In the genomic region with DNA sequence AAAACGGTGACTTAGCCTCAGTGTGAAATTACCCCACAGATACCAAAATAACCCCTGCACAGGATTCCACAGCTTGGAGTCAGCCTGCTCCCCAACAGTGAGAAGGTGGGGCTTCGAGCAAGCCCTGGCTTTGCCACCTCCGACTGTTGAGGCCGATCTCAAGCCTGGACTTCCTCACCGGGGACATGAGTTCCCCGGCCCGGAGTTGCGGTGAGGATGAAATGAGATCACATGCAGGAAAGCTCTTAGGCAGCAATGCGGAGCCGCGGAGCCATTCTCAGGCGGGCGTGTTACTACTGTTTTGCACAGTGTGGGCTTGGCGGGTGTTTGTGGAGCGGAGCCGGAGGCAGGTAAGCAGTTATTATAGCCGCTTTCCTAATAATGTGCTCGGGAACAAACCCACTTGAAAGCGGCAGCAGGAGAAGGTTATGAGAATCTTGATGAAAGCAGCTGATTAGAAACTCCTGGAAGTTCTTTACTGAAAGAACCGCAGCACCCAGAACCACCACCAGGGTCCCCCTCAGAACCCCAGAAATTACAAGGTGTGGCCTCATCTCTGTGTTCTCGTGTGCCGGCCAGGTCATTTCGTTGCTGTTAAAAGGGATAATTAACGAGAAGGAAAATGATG, we compare ENCODE assay signal across 10 cellular contexts. TPM values are rescaled to one million over a fixed set of nuclear protein-coding genes. Genes with fewer than 3 reads are reported as not detected.
DNase-seq lines count a peak whose midpoint lies in the region; ATAC-seq and TF ChIP-seq lines count a peak whose summit lies in the region.
"Had no signal": no experiment of that assay in that cellular context is flagged by ENCODE, and none has a peak within 500 bp of the region (broad histone marks: within the 10 kb centered on the region; RNA-seq: fewer than 3 reads in every experiment).

No MANE protein-coding gene starts in this region.

- intact Hi-C loops in CD4-positive, alpha-beta T cell (cut with DNase I, micrococcal nuclease), result loop anchor here in 1 of 2 experiments (5.0 kb wide), 1 partner anchor 590 kb away; no protein-coding TSS in a partner anchor
- intact Hi-C loops in lower lobe of right lung (cut with DNase I) (no loop called here), Right ventricle myocardium inferior (cut with DNase I) (no loop called here)

- no peaks in the 10 kb centered on the region for H3K9me3 ChIP-seq in CD4-positive, alpha-beta T cell (ENCODE audit: control insufficient read depth, low read length)
- no peaks in the 10 kb centered on the region for H3K9me3 ChIP-seq in lower lobe of right lung

- peak overlapping the region; percentile 30 for H3K4me3 Mint-ChIP-seq in CD4-positive, alpha-beta T cell

- H3K27ac ChIP-seq in CD4-positive, alpha-beta T cell (ENCODE audit: low read depth, low read length), result no peak overlapping the region
- no peak overlapping the region for H3K27ac ChIP-seq in lower lobe of right lung

- POLR2A ChIA-PET in CD4-positive, alpha-beta T cell (lab: Charles Lee), result interaction anchor here (1.2 to 3.0 kb wide), 2 partner anchors 28 to 41 kb away, joined by 3 to 11 read pairs; no protein-coding TSS in a partner anchor

- H3K4me1 Mint-ChIP-seq in CD4-positive, alpha-beta T cell (ENCODE audit: low read depth), result peaks cover 24% of the 10 kb centered on the region

- H3K4me3 ChIP-seq in GM12875 (ENCODE audit: low read depth, low read length) (no peak overlapping the region), WI38 (ENCODE audit: low read depth, low read length) (no peak overlapping the region), lower lobe of right lung (no peak overlapping the region)

- no peaks in the 10 kb centered on the region for H3K27me3 Mint-ChIP-seq in CD4-positive, alpha-beta T cell

- no peaks in the 10 kb centered on the region for H3K9me3 Mint-ChIP-seq in CD4-positive, alpha-beta T cell

- no peak for TF ChIP-seq CTCF in CD4-positive, alpha-beta T cell (IDR thresholded peaks at IDR 0.05)
- TF ChIP-seq CTCF in GM12875 (IDR thresholded peaks at IDR 0.05; ENCODE audit: borderline replicate concordance, insufficient read depth, low read depth, low read length) (peak; percentile 33; the same call in 1 of the 2 replicates), WI38 (IDR thresholded peaks at IDR 0.05; ENCODE audit: low read depth, low read length) (peak; percentile 44), lower lobe of right lung (IDR thresholded peaks at IDR 0.05) (no peak)

- H3K36me3 ChIP-seq in lower lobe of right lung, result no peaks in the 10 kb centered on the region

- DNase-seq in CD4-positive, alpha-beta T cell, result no peak
- peak; percentile 66 for DNase-seq in left kidney (ENCODE audit: low read depth, low spot score)
- DNase-seq in lower lobe of right lung, result no peak
- no peak for DNase-seq in Right ventricle myocardium inferior (ENCODE audit: missing footprints)
- no peak for DNase-seq in GOT3 (lab: John Stamatoyannopoulos, UW)
- DNase-seq: effector CD4-positive, alpha-beta T cell; NCI-H526 had no signal

- CTCF ChIA-PET in CD4-positive, alpha-beta T cell (lab: Charles Lee), result interaction anchor here (0.5 to 2.9 kb wide), 6 partner anchors 34 to 256 kb away, joined by 3 to 7 read pairs (median 4); no protein-coding TSS in a partner anchor

- H3K4me1 ChIP-seq in lower lobe of right lung, result peaks cover 21% of the 10 kb centered on the region

- ATAC-seq in CD4-positive, alpha-beta T cell (ENCODE audit: poor library complexity), result no peak
- ATAC-seq in lower lobe of right lung (no peak), HG03439 (IDR thresholded peaks at IDR 0.05; ENCODE audit: unreplicated experiment) (no peak), Right ventricle myocardium inferior (no peak)

- peak overlapping the region; percentile 27 for H3K27ac Mint-ChIP-seq in CD4-positive, alpha-beta T cell

- H3K36me3 Mint-ChIP-seq in CD4-positive, alpha-beta T cell (ENCODE audit: low read depth), result peaks cover 8% of the 10 kb centered on the region

- H3K27me3 ChIP-seq in CD4-positive, alpha-beta T cell (ENCODE audit: control insufficient read depth, insufficient read depth, low read length), result no peaks in the 10 kb centered on the region
- no peaks in the 10 kb centered on the region for H3K27me3 ChIP-seq in lower lobe of right lung (ENCODE audit: low read depth)

RNA-seq across cellular contexts. Expression of gene CLSTN1, which starts 3.9 kb away (rescaled TPM):
- 10 to 100 TPM; 66.8 to 68.1 TPM for total RNA-seq in CD4-positive, alpha-beta T cell
- total RNA-seq in lower lobe of right lung (72.3 TPM), Right ventricle myocardium inferior (52.3 TPM)

Comparison
In these comparisons a context has a peak if more than half of its experiments do, and no peak if none do; other contexts are left out.
1. CTCF ChIP-seq: peak in GM12875 (single experiment) and WI38 (single experiment); none in CD4-positive, alpha-beta T cell (single experiment) and lower lobe of right lung (single experiment).